ENCODE assay signal across 18 cellular contexts in the genomic region with DNA sequence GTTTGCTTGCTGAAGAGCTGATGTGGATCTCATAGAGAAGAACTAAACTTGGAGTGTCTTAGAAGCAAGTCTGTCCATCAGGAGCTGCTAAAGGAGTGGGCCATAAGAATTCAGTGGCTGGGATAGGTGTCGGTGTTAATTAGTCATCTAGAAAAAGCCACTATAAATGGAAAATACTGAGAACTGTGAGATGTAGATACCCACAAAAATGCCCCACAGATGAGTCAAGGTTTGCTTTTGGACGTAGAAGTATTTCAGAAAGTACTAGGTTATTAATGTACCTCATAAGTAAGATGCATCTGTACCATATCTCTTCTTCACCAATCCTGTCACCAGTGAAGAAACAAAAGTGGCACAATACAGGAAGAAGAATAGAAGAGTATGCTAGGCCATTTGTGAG.
A peak's percentile ranks its signal among the peaks of the same experiment; 100 is the strongest.
DNase-seq lines count a peak whose midpoint lies in the region; ATAC-seq and TF ChIP-seq lines count a peak whose summit lies in the region.
"Had no signal": no experiment of that assay in that cellular context is flagged by ENCODE, and none has a peak within 500 bp of the region (broad histone marks: within the 10 kb centered on the region; RNA-seq: fewer than 3 reads in every experiment).

No MANE protein-coding gene starts in this region.

- no peak; the same call in 1 of the 2 replicates for ATAC-seq in PC-3
- peak; percentile 71 for ATAC-seq in stimulated activated naive CD8-positive, alpha-beta T cell treated with anti-CD3 and anti-CD28 coated beads, Interleukin-15, Interleukin-2, amounts not matched to agents 100 U/mL and 50 U/mL, for 24 hours

- H4K20me1 ChIP-seq in PC-3 (ENCODE audit: low read length) = no peaks in the 10 kb centered on the region

- H3K27ac Mint-ChIP-seq in activated naive CD4-positive, alpha-beta T cell treated with anti-CD3 and anti-CD28 coated beads, Interleukin-2, amount 50 U/mL, for 24 hours = peak overlapping the region; percentile 25
- no peak overlapping the region for H3K27ac Mint-ChIP-seq in activated naive CD4-positive, alpha-beta T cell treated with anti-CD3 and anti-CD28 coated beads for 36 hours
- H3K27ac Mint-ChIP-seq: CD4-positive, alpha-beta T cell; H9 had no signal

- H3K4me3 ChIP-seq in PC-3 (ENCODE audit: low read length) = no peak overlapping the region

- TF ChIP-seq CTCF in PC-3 (conservative IDR thresholded peaks at IDR 0.05; ENCODE audit: low read depth, low read length) = no peak

- H3K9me3 Mint-ChIP-seq in activated naive CD4-positive, alpha-beta T cell treated with anti-CD3 and anti-CD28 coated beads, Interleukin-2, amount 50 U/mL, for 24 hours = no peaks in the 10 kb centered on the region
- no peaks in the 10 kb centered on the region for H3K9me3 Mint-ChIP-seq in activated naive CD4-positive, alpha-beta T cell treated with anti-CD3 and anti-CD28 coated beads for 36 hours
- H3K9me3 Mint-ChIP-seq: CD4-positive, alpha-beta T cell; H9 had no signal

- no peak overlapping the region for H2AFZ ChIP-seq in PC-3 (ENCODE audit: low read length)

- no TSS peak for BruUV-seq in PC-3 (replicated peaks; lab: Mats Ljungman, UMichigan)

- H3K27ac ChIP-seq in PC-3 (ENCODE audit: low read length) = no peak overlapping the region

- no peak overlapping the region for H3K4me3 Mint-ChIP-seq in activated naive CD4-positive, alpha-beta T cell treated with anti-CD3 and anti-CD28 coated beads, Interleukin-2, amount 50 U/mL, for 24 hours
- no peak overlapping the region for H3K4me3 Mint-ChIP-seq in activated naive CD4-positive, alpha-beta T cell treated with anti-CD3 and anti-CD28 coated beads for 36 hours
- H3K4me3 Mint-ChIP-seq: CD4-positive, alpha-beta T cell; H9 had no signal

- intact Hi-C loops in activated naive CD4-positive, alpha-beta T cell treated with anti-CD3 and anti-CD28 coated beads for 36 hours (cut with micrococcal nuclease) = no loop called here
- intact Hi-C loops in PC-3 (cut with micrococcal nuclease) = no loop called here

- DNase-seq in activated naive CD4-positive, alpha-beta T cell treated with anti-CD3 and anti-CD28 coated beads for 36 hours = no peak
- DNase-seq in PC-3 (peak; percentile 8), glomerular visceral epithelial cell (ENCODE audit: extremely low spot score) (peak; percentile 6), HuH-7 (ENCODE audit: low spot score) (no peak), activated gamma-delta T cell treated with Interleukin-2 at 50 U/mL for 16 hours (no peak)
- DNase-seq in stimulated activated naive CD8-positive, alpha-beta T cell treated with anti-CD3 and anti-CD28 coated beads, Interleukin-15, Interleukin-2, amounts not matched to agents 100 U/mL and 50 U/mL, for 24 hours = no peak
- no peak for DNase-seq in stimulated activated CD4-positive, alpha-beta T cell treated with anti-CD3 and anti-CD28 coated beads, Interleukin-4, amount 100 ng/mL, for 1 hour
- DNase-seq: Caco-2; CD4-positive, alpha-beta T cell; GF-D8; H9; NCI-H1417; NCI-H187; NCI-H2107; NCI-H510A; NCI-H774; SHP77 had no signal

- no peaks in the 10 kb centered on the region for H3K36me3 Mint-ChIP-seq in activated naive CD4-positive, alpha-beta T cell treated with anti-CD3 and anti-CD28 coated beads, Interleukin-2, amount 50 U/mL, for 24 hours
- H3K36me3 Mint-ChIP-seq in activated naive CD4-positive, alpha-beta T cell treated with anti-CD3 and anti-CD28 coated beads for 36 hours (ENCODE audit: low read depth) = no peaks in the 10 kb centered on the region

- H3K27me3 ChIP-seq in PC-3 (ENCODE audit: low read length) = no peaks in the 10 kb centered on the region

- H3K4me1 Mint-ChIP-seq in activated naive CD4-positive, alpha-beta T cell treated with anti-CD3 and anti-CD28 coated beads, Interleukin-2, amount 50 U/mL, for 24 hours = no peaks in the 10 kb centered on the region
- no peaks in the 10 kb centered on the region for H3K4me1 Mint-ChIP-seq in activated naive CD4-positive, alpha-beta T cell treated with anti-CD3 and anti-CD28 coated beads for 36 hours (ENCODE audit: low read depth)
- H3K4me1 Mint-ChIP-seq: H9 had no signal

- CTCF ChIA-PET in activated naive CD4-positive, alpha-beta T cell treated with anti-CD3 and anti-CD28 coated beads for 36 hours (lab: Charles Lee) = interaction anchor here (0.5 to 1.3 kb wide), 2 partner anchors 41 to 124 kb away, joined by 3 to 5 read pairs; no protein-coding TSS in a partner anchor
- CTCF ChIA-PET in PC-3 (lab: Charles Lee) = no interaction called here

- H3K79me2 ChIP-seq in PC-3 (ENCODE audit: low read length) = no peaks in the 10 kb centered on the region

- H3F3A ChIP-seq in PC-3 (ENCODE audit: low read length, unreplicated experiment) = no peaks in the 10 kb centered on the region

- no peaks in the 10 kb centered on the region for H3K27me3 Mint-ChIP-seq in activated naive CD4-positive, alpha-beta T cell treated with anti-CD3 and anti-CD28 coated beads, Interleukin-2, amount 50 U/mL, for 24 hours
- H3K27me3 Mint-ChIP-seq in activated naive CD4-positive, alpha-beta T cell treated with anti-CD3 and anti-CD28 coated beads for 36 hours (ENCODE audit: low read depth) = no peaks in the 10 kb centered on the region
- H3K27me3 Mint-ChIP-seq: CD4-positive, alpha-beta T cell had no signal

- no peak overlapping the region for H3K4me2 ChIP-seq in PC-3 (ENCODE audit: low read length)

- H3K9me2 ChIP-seq in PC-3 (replicated peaks; ENCODE audit: low read length) = no peaks in the 10 kb centered on the region

- H3K9ac ChIP-seq in PC-3 (ENCODE audit: low read length) = no peak overlapping the region

- POLR2A ChIA-PET in PC-3 (lab: Charles Lee; ENCODE audit: unreplicated experiment) = no interaction called here

- no peaks in the 10 kb centered on the region for H3K4me1 ChIP-seq in PC-3 (ENCODE audit: insufficient read depth, low read length)

- H3K9me3 ChIP-seq in PC-3 (ENCODE audit: low read length) = no peaks in the 10 kb centered on the region

- no peaks in the 10 kb centered on the region for H3K36me3 ChIP-seq in PC-3 (ENCODE audit: low read depth, low read length)

Comparison
In these comparisons a context has a peak if more than half of its experiments do, and no peak if none do; other contexts are left out.
1. DNase-seq: peak in PC-3 (single experiment) and glomerular visceral epithelial cell (single experiment); none in activated naive CD4-positive, alpha-beta T cell treated with anti-CD3 and anti-CD28 coated beads for 36 hours (single experiment), stimulated activated naive CD8-positive, alpha-beta T cell treated with anti-CD3 and anti-CD28 coated beads, Interleukin-15, Interleukin-2, amounts not matched to agents 100 U/mL and 50 U/mL, for 24 hours (single experiment), HuH-7 (single experiment), stimulated activated CD4-positive, alpha-beta T cell treated with anti-CD3 and anti-CD28 coated beads, Interleukin-4, amount 100 ng/mL, for 1 hour (single experiment) and activated gamma-delta T cell treated with Interleukin-2 at 50 U/mL for 16 hours (single experiment).